ENCODE assay signal across 8 cellular contexts in the genomic region with DNA sequence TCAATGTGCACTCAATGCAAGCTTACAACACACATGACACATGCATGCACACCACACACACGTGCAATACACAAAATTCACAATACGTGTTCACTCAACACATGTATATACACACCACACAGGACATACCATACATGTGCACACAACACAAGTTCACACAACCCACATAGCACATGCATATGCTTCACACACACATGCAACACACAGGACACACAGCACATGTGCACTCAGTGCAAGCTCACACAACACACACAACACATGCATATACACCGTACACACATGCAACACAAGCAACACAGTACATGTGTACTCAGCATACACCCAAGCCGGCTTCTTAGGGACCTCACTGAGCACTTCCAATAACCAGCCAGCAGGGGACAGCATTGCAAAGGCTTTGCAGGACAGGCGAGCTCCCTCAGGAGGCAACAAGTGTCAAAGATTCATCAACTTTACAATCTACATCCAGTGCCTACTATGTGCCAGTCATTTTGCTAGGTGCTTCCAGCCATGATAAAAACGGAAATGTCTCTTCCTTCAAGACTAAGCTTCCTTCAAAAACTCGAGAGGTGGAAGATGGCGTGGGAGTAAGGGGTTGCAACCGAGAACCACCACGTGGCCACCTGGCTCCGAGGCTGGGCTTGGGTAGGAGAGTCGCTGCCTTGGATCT.
DNase-seq lines count a peak whose midpoint lies in the region; ATAC-seq and TF ChIP-seq lines count a peak whose summit lies in the region.

No MANE protein-coding gene starts in this region.

- H3K27me3 ChIP-seq in CD8-positive, alpha-beta T cell (ENCODE audit: insufficient read depth, low read length) = peaks cover 8% of the 10 kb centered on the region

- H3K27ac ChIP-seq in CD8-positive, alpha-beta T cell (ENCODE audit: low read depth, low read length) = no peak overlapping the region

- no peaks in the 10 kb centered on the region for H3K36me3 Mint-ChIP-seq in CD8-positive, alpha-beta T cell

- H3K4me1 Mint-ChIP-seq in CD8-positive, alpha-beta T cell (ENCODE audit: low read depth) = peaks cover 5% of the 10 kb centered on the region

- POLR2A ChIA-PET in CD8-positive, alpha-beta T cell (lab: Charles Lee) = interaction anchor here (1.3 kb wide), 1 partner anchor 23 kb away, joined by 3 read pairs; no protein-coding TSS in a partner anchor

- H3K4me1 ChIP-seq in CD8-positive, alpha-beta T cell (ENCODE audit: insufficient read depth, low read length) = no peaks in the 10 kb centered on the region

- TF ChIP-seq CTCF in CD8-positive, alpha-beta T cell (IDR thresholded peaks at IDR 0.05) = peak; percentile 99

- intact Hi-C loops in CD8-positive, alpha-beta T cell (cut with DNase I, micrococcal nuclease) = loop anchor here (1.0 to 10.0 kb wide), 8 partner anchors 243 to 593 kb away; no protein-coding TSS in a partner anchor

- H3K36me3 ChIP-seq in CD8-positive, alpha-beta T cell (ENCODE audit: insufficient read depth, low read length) = no peaks in the 10 kb centered on the region

- H3K27ac Mint-ChIP-seq in CD8-positive, alpha-beta T cell = no peak overlapping the region

- no peaks in the 10 kb centered on the region for H3K9me3 Mint-ChIP-seq in CD8-positive, alpha-beta T cell

- H3K9me3 ChIP-seq in CD8-positive, alpha-beta T cell (ENCODE audit: low read length) = no peaks in the 10 kb centered on the region

- peak; percentile 95 for ATAC-seq in CD8-positive, alpha-beta T cell
- ATAC-seq in GM19395 (IDR thresholded peaks at IDR 0.05; ENCODE audit: unreplicated experiment) = peak; percentile 86

- peaks cover 49% of the 10 kb centered on the region for H3K27me3 Mint-ChIP-seq in CD8-positive, alpha-beta T cell (ENCODE audit: low read depth)

- DNase-seq in CD8-positive, alpha-beta T cell = peak; percentile 57 to 85 (median 77)
- DNase-seq in HS-5 (ENCODE audit: low read depth) = peak; percentile 30
- DNase-seq in RPMI7951 (ENCODE audit: low read depth) = peak; percentile 78
- DNase-seq in activated T-helper 1 cell treated with Interleukin-2 at 50 U/mL for 16 hours (ENCODE audit: low read depth) = peak; percentile 52
- DNase-seq in fibroblast of the conjunctiva (ENCODE audit: low read depth) = peak; percentile 79
- peak; percentile 61 for DNase-seq in non-pigmented ciliary epithelial cell (ENCODE audit: low read depth)
- DNase-seq in superior temporal gyrus (ENCODE audit: extremely low spot score) = peak; percentile 88

- H3K4me3 ChIP-seq in CD8-positive, alpha-beta T cell (ENCODE audit: low read depth, low read length) = no peak overlapping the region

- CTCF ChIA-PET in CD8-positive, alpha-beta T cell (lab: Charles Lee) = interaction anchor here (0.7 to 2.9 kb wide), 44 partner anchors 8 to 593 kb away, joined by 3 to 15 read pairs (median 4); no protein-coding TSS in a partner anchor

- H3K4me3 Mint-ChIP-seq in CD8-positive, alpha-beta T cell = no peak overlapping the region

Comparison
In these comparisons a context has a peak if more than half of its experiments do, and no peak if none do; other contexts are left out.
1. DNase-seq: peak in every context shown above with its lines; median percentile 88 in superior temporal gyrus; 79 in fibroblast of the conjunctiva; 78 in RPMI7951; 77 in CD8-positive, alpha-beta T cell; 61 in non-pigmented ciliary epithelial cell; 52 in activated T-helper 1 cell treated with Interleukin-2 at 50 U/mL for 16 hours; 30 in HS-5.